In genomic region chr16:32287743-32288142, GRCh38 we compare ENCODE assay signal across 8 cellular contexts. TPM values are rescaled to one million over a fixed set of nuclear protein-coding genes. Genes with fewer than 3 reads are reported as not detected.
"Had no signal": no experiment of that assay in that cellular context is flagged by ENCODE, and none has a peak within 500 bp of the region (broad histone marks: within the 10 kb centered on the region; RNA-seq: fewer than 3 reads in every experiment).

No MANE protein-coding gene starts in this region.

RNA-seq across cellular contexts. Expression of gene TP53TG3D, which starts 34.7 kb away (rescaled TPM):
- total RNA-seq: glomerular endothelial cell, hepatocyte, left lobe of liver, mesothelial cell of epicardium, neural crest cell, occipital lobe, subcutaneous adipose tissue, thoracic aorta had no signal
- polyA plus RNA-seq: hepatocyte had no signal
